28 cellular contexts compared by ENCODE assay signal in the genomic region with DNA sequence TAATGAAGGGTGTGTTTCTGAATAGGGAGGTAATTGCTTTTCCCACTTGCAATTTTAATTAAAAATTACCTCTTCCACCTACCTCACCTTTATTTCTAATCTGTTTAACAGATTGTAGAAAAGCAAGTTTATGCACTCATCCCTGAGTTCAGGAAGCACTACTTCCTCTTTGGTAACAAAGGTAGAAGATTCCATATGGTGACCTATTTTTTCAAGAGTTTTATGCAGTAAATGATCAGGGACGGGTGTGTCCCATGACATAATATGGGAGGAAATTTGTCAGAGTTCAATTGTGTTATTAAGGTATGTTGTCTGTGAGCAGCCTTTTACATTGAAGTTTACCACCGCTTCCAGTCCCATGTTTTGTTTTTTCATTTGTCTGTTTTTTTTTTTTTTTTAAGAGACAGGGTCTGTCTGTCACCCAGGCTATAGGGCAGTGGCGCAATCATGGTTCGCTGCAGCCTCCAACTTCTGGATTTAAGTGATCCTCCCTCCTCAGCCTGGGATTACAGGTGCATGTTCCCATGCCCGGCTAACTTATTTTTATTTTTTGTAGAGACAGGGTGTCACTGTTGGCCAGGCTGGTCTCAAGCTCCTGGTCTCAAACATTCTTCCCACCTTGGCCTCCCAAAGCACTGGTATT.
DNase-seq lines count a peak whose midpoint lies in the region; ATAC-seq, FAIRE-seq and TF ChIP-seq lines count a peak whose summit lies in the region.
"Had no signal": no experiment of that assay in that cellular context is flagged by ENCODE, and none has a peak within 500 bp of the region (broad histone marks: within the 10 kb centered on the region; RNA-seq: fewer than 3 reads in every experiment).

No MANE protein-coding gene starts in this region.

- DNase-seq in MCF 10A (ENCODE audit: unreplicated experiment) (no peak), breast epithelium (ENCODE audit: low spot score in 2 of 2) (no peak), RWPE1 (ENCODE audit: low spot score) (no peak), epithelial cell of esophagus (ENCODE audit: low read depth) (peak; percentile 34), small intestine (peak; percentile 44), hypothalamus (lab: John Stamatoyannopoulos, UW) (no peak), esophagus squamous epithelium (lab: John Stamatoyannopoulos, UW) (no peak)
- DNase-seq: 8988T; activated CD4-positive, alpha-beta T cell treated with anti-CD3 and anti-CD28 coated beads for 36 hours; activated effector memory CD4-positive, alpha-beta T cell treated with Interleukin-2 at 50 U/mL for 16 hours; activated naive CD8-positive, alpha-beta T cell treated with anti-CD3 and anti-CD28 coated beads for 36 hours; activated T-cell treated with anti-CD3 and anti-CD28 coated beads for 4 hours; aorta; caudate nucleus; CD4-positive, CD25-positive, alpha-beta regulatory T cell; glutamatergic neuron; kidney; NCI-H1105 treated with DMSO at 0.1 percent for 48 hours; NCI-H2081; NCI-H82; stimulated activated CD4-positive, alpha-beta T cell treated with anti-CD3 and anti-CD28 coated beads, Interleukin-4, amount 100 ng/mL, for 4 hours; T-helper 17 cell had no signal

- peaks cover 8% of the 10 kb centered on the region for H3K36me3 Mint-ChIP-seq in MCF 10A (ENCODE audit: insufficient read depth, unreplicated experiment)
- H3K36me3 Mint-ChIP-seq: activated naive CD8-positive, alpha-beta T cell treated with anti-CD3 and anti-CD28 coated beads for 36 hours; CD4-positive, CD25-positive, alpha-beta regulatory T cell; stimulated activated memory B cell treated with anti-CD40 and anti-IgM and Interleukin-4, amounts not matched to agents 10 μg/mL and 1 μg/mL and 100 μg/mL, for 72 hours had no signal

- ATAC-seq in GM18511 (IDR thresholded peaks at IDR 0.05; ENCODE audit: unreplicated experiment), result no peak
- ATAC-seq: activated CD4-positive, alpha-beta T cell treated with anti-CD3 and anti-CD28 coated beads for 36 hours; SK-N-SH treated with all-trans-retinoic acid at 6 μM for 48 hours; stimulated activated memory B cell treated with anti-CD40 and anti-IgM and Interleukin-4, amounts not matched to agents 10 μg/mL and 1 μg/mL and 100 μg/mL, for 72 hours; T-helper 17 cell had no signal

- BruUV-seq in MCF 10A (replicated peaks; lab: Mats Ljungman, UMichigan), result no TSS peak

- TF ChIP-seq CTCF in MCF 10A (IDR thresholded peaks at IDR 0.05; ENCODE audit: unreplicated experiment) (no peak), breast epithelium (IDR thresholded peaks at IDR 0.05) (no peak), RWPE1 (conservative IDR thresholded peaks at IDR 0.05; ENCODE audit: low read depth) (no peak), epithelial cell of esophagus (IDR thresholded peaks at IDR 0.05; ENCODE audit: insufficient read depth, low read depth, low read length, missing control alignments) (no peak), esophagus squamous epithelium (IDR thresholded peaks at IDR 0.05) (no peak)

- H3K4me3 Mint-ChIP-seq in MCF 10A (ENCODE audit: unreplicated experiment), result no peak overlapping the region
- H3K4me3 Mint-ChIP-seq: activated CD4-positive, alpha-beta T cell treated with anti-CD3 and anti-CD28 coated beads for 36 hours; activated naive CD8-positive, alpha-beta T cell treated with anti-CD3 and anti-CD28 coated beads for 36 hours; CD4-positive, CD25-positive, alpha-beta regulatory T cell; dendritic cell treated with granulocyte-macrophage colony-stimulating factor and Interleukin-4, amounts not matched to agents 40 ng/mL and 50 ng/mL, for 4 days; IgD-negative memory B cell; neural crest cell; stimulated activated memory B cell treated with anti-CD40 and anti-IgM and Interleukin-4, amounts not matched to agents 10 μg/mL and 1 μg/mL and 100 μg/mL, for 72 hours; T-helper 17 cell had no signal

- TF ChIP-seq POLR2A in breast epithelium (IDR thresholded peaks at IDR 0.05) (no peak), esophagus squamous epithelium (IDR thresholded peaks at IDR 0.05) (no peak)

- intact Hi-C loops in MCF 10A (cut with micrococcal nuclease), result no loop called here
- intact Hi-C loops in breast epithelium (cut with DNase I; ENCODE audit: low total_unique reads), result no loop called here
- intact Hi-C loops in esophagus squamous epithelium (cut with DNase I), result no loop called here

- H3K4me3 ChIP-seq in breast epithelium, result no peak overlapping the region
- H3K4me3 ChIP-seq in epithelial cell of esophagus (ENCODE audit: low read length), result no peak overlapping the region
- no peak overlapping the region for H3K4me3 ChIP-seq in small intestine (ENCODE audit: low read depth in 1 of 2, low read length in 2 of 2)
- H3K4me3 ChIP-seq in esophagus squamous epithelium, result no peak overlapping the region

- H3K27ac Mint-ChIP-seq in MCF 10A (ENCODE audit: low read depth, unreplicated experiment), result peak overlapping the region; percentile 11
- H3K27ac Mint-ChIP-seq: activated CD4-positive, alpha-beta T cell treated with anti-CD3 and anti-CD28 coated beads for 36 hours; activated naive CD8-positive, alpha-beta T cell treated with anti-CD3 and anti-CD28 coated beads for 36 hours; CD4-positive, CD25-positive, alpha-beta regulatory T cell; dendritic cell treated with granulocyte-macrophage colony-stimulating factor and Interleukin-4, amounts not matched to agents 40 ng/mL and 50 ng/mL, for 4 days; IgD-negative memory B cell; stimulated activated memory B cell treated with anti-CD40 and anti-IgM and Interleukin-4, amounts not matched to agents 10 μg/mL and 1 μg/mL and 100 μg/mL, for 72 hours; T-helper 17 cell had no signal

- H3K27ac ChIP-seq in breast epithelium (no peak overlapping the region), RWPE1 (peak overlapping the region; percentile 36), small intestine (ENCODE audit: low read depth in 1 of 2, low read length in 1 of 2) (no peak overlapping the region), esophagus squamous epithelium (peak overlapping the region in 2 of 4 donors; percentile 40 to 48)

- H3K36me3 ChIP-seq in breast epithelium (no peaks in the 10 kb centered on the region), small intestine (ENCODE audit: control insufficient read depth in 2 of 2, insufficient read depth in 2 of 2, low read length in 2 of 2) (no peaks in the 10 kb centered on the region), esophagus squamous epithelium (no peaks in the 10 kb centered on the region)

- WGBS in small intestine, 3 donors, result 76 to 84% (median 81%) methylated on average over 5 of the region's 5 CpGs
- WGBS in esophagus squamous epithelium, 2 donors, result 78 to 83% methylated on average over 5 of the region's 5 CpGs

- H3K27me3 Mint-ChIP-seq in MCF 10A (ENCODE audit: insufficient read depth, unreplicated experiment), result no peaks in the 10 kb centered on the region
- H3K27me3 Mint-ChIP-seq: dendritic cell treated with granulocyte-macrophage colony-stimulating factor and Interleukin-4, amounts not matched to agents 40 ng/mL and 50 ng/mL, for 4 days had no signal

- no peaks in the 10 kb centered on the region for H3K27me3 ChIP-seq in breast epithelium
- no peaks in the 10 kb centered on the region for H3K27me3 ChIP-seq in small intestine (ENCODE audit: control insufficient read depth in 2 of 2, insufficient read depth in 2 of 2, low read length in 2 of 2)
- H3K27me3 ChIP-seq in esophagus squamous epithelium, result no peaks in the 10 kb centered on the region

- POLR2A ChIA-PET in MCF 10A (lab: Yijun Ruan, JAX), result interaction anchor here (0.7 to 6.0 kb wide), 3 partner anchors 12 to 55 kb away, joined by 3 to 35 read pairs (median 3); no protein-coding TSS in a partner anchor
- POLR2A ChIA-PET in RWPE1 (lab: Yijun Ruan, JAX; ENCODE audit: low non-redundant PET), result no interaction called here

- no peaks in the 10 kb centered on the region for H3K4me1 ChIP-seq in breast epithelium
- peaks cover 0 to 4% of the 10 kb centered on the region in 2 donors for H3K4me1 ChIP-seq in small intestine (ENCODE audit: control insufficient read depth in 2 of 2, insufficient read depth in 1 of 2, low read depth in 1 of 2, low read length in 1 of 2)
- H3K4me1 ChIP-seq in esophagus squamous epithelium, result peaks cover 0 to 43% (median 15%) of the 10 kb centered on the region in 3 donors

- CTCF ChIA-PET in MCF 10A (lab: Yijun Ruan, JAX), result interaction anchor here (0.6 to 0.9 kb wide), 3 partner anchors 10 to 126 kb away, joined by 3 to 4 read pairs (median 3); no protein-coding TSS in a partner anchor
- CTCF ChIA-PET in RWPE1 (lab: Yijun Ruan, JAX), result interaction anchor here (0.6 kb wide), 1 partner anchor 59 kb away, joined by 4 read pairs; no protein-coding TSS in a partner anchor

- no peak for FAIRE-seq in small intestine (lab: Jason Lieb, UNC)
- FAIRE-seq: kidney had no signal

- H3K4me1 Mint-ChIP-seq in MCF 10A (ENCODE audit: insufficient read depth, unreplicated experiment), result peaks cover 25% of the 10 kb centered on the region
- H3K4me1 Mint-ChIP-seq: activated CD4-positive, alpha-beta T cell treated with anti-CD3 and anti-CD28 coated beads for 36 hours; activated naive CD8-positive, alpha-beta T cell treated with anti-CD3 and anti-CD28 coated beads for 36 hours; CD4-positive, CD25-positive, alpha-beta regulatory T cell; stimulated activated memory B cell treated with anti-CD40 and anti-IgM and Interleukin-4, amounts not matched to agents 10 μg/mL and 1 μg/mL and 100 μg/mL, for 72 hours; T-helper 17 cell had no signal

- H3K9me3 ChIP-seq in breast epithelium (no peaks in the 10 kb centered on the region), small intestine (ENCODE audit: control insufficient read depth, low read depth) (no peaks in the 10 kb centered on the region), esophagus squamous epithelium (peaks cover 0 to 4% (median 0%) of the 10 kb centered on the region in 3 donors)

- no peaks in the 10 kb centered on the region for H3K9me3 Mint-ChIP-seq in MCF 10A (ENCODE audit: unreplicated experiment)
- H3K9me3 Mint-ChIP-seq: activated naive CD8-positive, alpha-beta T cell treated with anti-CD3 and anti-CD28 coated beads for 36 hours had no signal

Comparison
In these comparisons a context has a peak if more than half of its experiments do, and no peak if none do; other contexts are left out.
1. DNase-seq: peak in epithelial cell of esophagus (single experiment) and small intestine (single experiment); none in MCF 10A (single experiment), breast epithelium (0 of 2), RWPE1 (single experiment), hypothalamus (0 of 51) and esophagus squamous epithelium (single experiment).